ENCODE assay signal across 1 cellular context in genomic region chr3:15377961-15378791, GRCh38.
TF ChIP-seq lines count a peak whose summit lies in the region.

No MANE protein-coding gene starts in this region.

TF ChIP-seq in HepG2, 621 proteins besides CTCF, POLR2A, EP300 and RAD21 (continued from another document and continues in another):
- TF ChIP-seq ZHX2 (IDR thresholded peaks at IDR 0.05; ENCODE audit: low read depth) (peak; percentile 75), ZHX2 (CRISPR knock-in tag; IDR thresholded peaks at IDR 0.05; ENCODE audit: borderline replicate concordance) (no peak), EHMT2 (IDR thresholded peaks at IDR 0.05; ENCODE audit: borderline replicate concordance, low read depth, low read length) (peak; percentile 86; the same call in 1 of the 2 replicates), PHF20 (CRISPR knock-in tag; IDR thresholded peaks at IDR 0.05) (peak; percentile 73), FUBP1 (CRISPR knock-in tag; IDR thresholded peaks at IDR 0.05; ENCODE audit: borderline replicate concordance) (no peak), ZNF777 (CRISPR knock-in tag; IDR thresholded peaks at IDR 0.05) (no peak), CCAR2 (optimal IDR thresholded peaks at IDR 0.05; ENCODE audit: low read depth, low read length) (no peak), RXRA (CRISPR knock-in tag; IDR thresholded peaks at IDR 0.05) (0 out of 2 replicates have a peak, but pooled peaks have one; percentile 22), NFKBIZ (CRISPR knock-in tag; IDR thresholded peaks at IDR 0.05) (0 out of 2 replicates have a peak, but pooled peaks have one; percentile 50), TBX2 (CRISPR knock-in tag; IDR thresholded peaks at IDR 0.05; ENCODE audit: borderline replicate concordance) (no peak), ASH2L (IDR thresholded peaks at IDR 0.05; ENCODE audit: insufficient read length, low read depth, low read length) (no peak), ZBTB49 (CRISPR knock-in tag; IDR thresholded peaks at IDR 0.05; ENCODE audit: borderline replicate concordance) (0 out of 2 replicates have a peak, but pooled peaks have one; percentile 62), LCORL (IDR thresholded peaks at IDR 0.05) (no peak), LCORL (CRISPR knock-in tag; IDR thresholded peaks at IDR 0.05) (peak; percentile 26; the same call in 1 of the 2 replicates), ETV5 (CRISPR knock-in tag; IDR thresholded peaks at IDR 0.05; ENCODE audit: borderline replicate concordance) (peak; percentile 42; the same call in 1 of the 2 replicates), KLF11 (CRISPR knock-in tag; IDR thresholded peaks at IDR 0.05) (0 out of 2 replicates have a peak, but pooled peaks have one; percentile 34), BCL6 (CRISPR knock-in tag; IDR thresholded peaks at IDR 0.05) (0 out of 2 replicates have a peak, but pooled peaks have one; percentile 23), SAFB2 (CRISPR knock-in tag; IDR thresholded peaks at IDR 0.05; ENCODE audit: borderline replicate concordance, low read depth) (no peak), ZKSCAN8 (CRISPR knock-in tag; IDR thresholded peaks at IDR 0.05; ENCODE audit: borderline replicate concordance) (no peak), SMAD3 (CRISPR knock-in tag; IDR thresholded peaks at IDR 0.05) (peak; percentile 74; the same call in 1 of the 2 replicates), HNRNPH1 (optimal IDR thresholded peaks at IDR 0.05; ENCODE audit: low read depth, low read length) (no peak), CBX5 (CRISPR knock-in tag; IDR thresholded peaks at IDR 0.05; ENCODE audit: borderline replicate concordance) (peak; percentile 62; the same call in 1 of the 2 replicates), NR2F2 (IDR thresholded peaks at IDR 0.05; ENCODE audit: borderline replicate concordance, low read depth) (peak; percentile 20; the same call in 1 of the 2 replicates), CEBPB (IDR thresholded peaks at IDR 0.05; ENCODE audit: borderline replicate concordance, low read depth, low read length) (0 out of 2 replicates have a peak, but pooled peaks have one; percentile 19), DNMT3B (CRISPR knock-in tag; conservative IDR thresholded peaks at IDR 0.05) (no peak), CBX1 (IDR thresholded peaks at IDR 0.05; ENCODE audit: low read depth) (peak; percentile 93), RXRB (CRISPR knock-in tag; IDR thresholded peaks at IDR 0.05; ENCODE audit: borderline replicate concordance) (peak; percentile 65; the same call in 1 of the 2 replicates), NR2C2 (CRISPR knock-in tag; IDR thresholded peaks at IDR 0.05; ENCODE audit: borderline replicate concordance) (peak; percentile 100), SALL1 (CRISPR knock-in tag; IDR thresholded peaks at IDR 0.05) (peak; percentile 63), KAT7 (CRISPR knock-in tag; IDR thresholded peaks at IDR 0.05; ENCODE audit: borderline replicate concordance) (no peak), SYNCRIP (IDR thresholded peaks at IDR 0.05; ENCODE audit: insufficient read depth, low read depth, low read length) (no peak), ZNF580 (CRISPR knock-in tag; IDR thresholded peaks at IDR 0.05; ENCODE audit: borderline replicate concordance, low read depth) (peak; percentile 67; the same call in 1 of the 2 replicates), ARID4A (CRISPR knock-in tag; IDR thresholded peaks at IDR 0.05; ENCODE audit: borderline replicate concordance) (peak; percentile 80; the same call in 1 of the 2 replicates), ZNF569 (CRISPR knock-in tag; IDR thresholded peaks at IDR 0.05; ENCODE audit: borderline replicate concordance) (no peak), ZNF451 (CRISPR knock-in tag; IDR thresholded peaks at IDR 0.05) (no peak), ZNF496 (CRISPR knock-in tag; IDR thresholded peaks at IDR 0.05; ENCODE audit: insufficient replicate concordance) (no peak), ZNF704 (CRISPR knock-in tag; IDR thresholded peaks at IDR 0.05; ENCODE audit: borderline replicate concordance) (no peak), FOXO1 (CRISPR knock-in tag; IDR thresholded peaks at IDR 0.05) (peak; percentile 20; the same call in 1 of the 2 replicates), SOX6 (IDR thresholded peaks at IDR 0.05) (no peak), SOX6 (CRISPR knock-in tag; IDR thresholded peaks at IDR 0.05) (0 out of 2 replicates have a peak, but pooled peaks have one; percentile 25), ZFP82 (CRISPR knock-in tag; IDR thresholded peaks at IDR 0.05; ENCODE audit: borderline replicate concordance) (no peak), NBN (conservative IDR thresholded peaks at IDR 0.05) (no peak), ZNF770 (CRISPR knock-in tag; IDR thresholded peaks at IDR 0.05) (no peak), NFATC3 (CRISPR knock-in tag; IDR thresholded peaks at IDR 0.05) (peak; percentile 92; the same call in 1 of the 2 replicates), YEATS2 (CRISPR knock-in tag; IDR thresholded peaks at IDR 0.05; ENCODE audit: borderline replicate concordance) (peak; percentile 85; the same call in 1 of the 2 replicates), ZNF556 (CRISPR knock-in tag; IDR thresholded peaks at IDR 0.05; ENCODE audit: borderline replicate concordance) (0 out of 2 replicates have a peak, but pooled peaks have one; percentile 58)
